30 cellular contexts compared by ENCODE assay signal in genomic region chr7:73969991-73970390, GRCh38. TPM values are rescaled to one million over a fixed set of nuclear protein-coding genes. Genes with fewer than 3 reads are reported as not detected.
"Had no signal": no experiment of that assay in that cellular context is flagged by ENCODE, and none has a peak within 500 bp of the region (broad histone marks: within the 10 kb centered on the region; RNA-seq: fewer than 3 reads in every experiment).

No MANE protein-coding gene starts in this region.

- H3K4me1 ChIP-seq: adrenal gland, body of pancreas, left ventricle myocardium inferior, pancreas, prostate gland had no signal

- H3K4me3 ChIP-seq: adrenal gland, body of pancreas, coronary artery, dorsolateral prefrontal cortex, gastroesophageal sphincter, hepatocyte, left ventricle myocardium inferior, pancreas, prostate gland, smooth muscle cell had no signal

- H3K4me3 Mint-ChIP-seq: activated naive CD8-positive, alpha-beta T cell; mesothelial cell of epicardium; nephron progenitor cell; type B pancreatic cell had no signal

- H3K36me3 ChIP-seq: adrenal gland, gastroesophageal sphincter, left ventricle myocardium inferior, neutrophil, pancreas, prostate gland had no signal

- H3K9me3 Mint-ChIP-seq: mesothelial cell of epicardium, type B pancreatic cell had no signal

- FAIRE-seq: pancreas, TTC549 had no signal

- DNase-seq: activated CD4-positive, alpha-beta T cell treated with anti-CD3 and anti-CD28 coated beads for 4 hours; activated CD4-positive, alpha-beta T cell treated with anti-CD3 and anti-CD28 coated beads, Interleukin-2, amount 50 U/mL, for 48 hours; activated effector memory CD4-positive, alpha-beta T cell treated with Interleukin-2 at 50 U/mL for 16 hours; activated naive CD4-positive, alpha-beta T cell treated with Interleukin-2 at 50 U/mL for 16 hours; effector memory CD4-positive, alpha-beta T cell; islet precursor cell; left ventricle myocardium inferior; naive B cell; nephron progenitor cell; pancreas; retina; stimulated activated CD4-positive, alpha-beta T cell treated with anti-CD3 and anti-CD28 coated beads, Interleukin-15, amount 100 ng/mL, for 24 hours; stimulated activated CD4-positive, alpha-beta T cell treated with anti-CD3 and anti-CD28 coated beads, Interleukin-2, amount 100 ng/mL, for 24 hours; stimulated activated naive CD8-positive, alpha-beta T cell treated with anti-CD3 and anti-CD28 coated beads, Interleukin-15, Interleukin-2, amounts not matched to agents 100 U/mL and 50 U/mL, for 24 hours; T-helper 9 cell had no signal

- H3K4me2 ChIP-seq: hepatocyte, smooth muscle cell had no signal

- H3K27ac Mint-ChIP-seq: activated naive CD8-positive, alpha-beta T cell; mesothelial cell of epicardium; nephron progenitor cell; type B pancreatic cell had no signal

- H3K27me3 ChIP-seq: adrenal gland, body of pancreas, dorsolateral prefrontal cortex, gastroesophageal sphincter, hepatocyte, neutrophil, pancreas had no signal

- H3K27ac ChIP-seq: adrenal gland, body of pancreas, coronary artery, dorsolateral prefrontal cortex, hepatocyte, left ventricle myocardium inferior, neutrophil, pancreas, prostate gland, VCaP had no signal

- ATAC-seq: gastroesophageal sphincter; pancreas; stimulated activated naive CD8-positive, alpha-beta T cell treated with anti-CD3 and anti-CD28 coated beads, Interleukin-15, Interleukin-2, amounts not matched to agents 100 U/mL and 50 U/mL, for 24 hours had no signal

- H3K9me3 ChIP-seq: adrenal gland, body of pancreas, gastroesophageal sphincter, left ventricle myocardium inferior, neutrophil, pancreas, prostate gland had no signal

- H3K36me3 Mint-ChIP-seq: activated naive CD8-positive, alpha-beta T cell; mesothelial cell of epicardium; type B pancreatic cell had no signal

- H2AFZ ChIP-seq: hepatocyte had no signal

- H3K79me2 ChIP-seq: hepatocyte had no signal

- H3K27me3 Mint-ChIP-seq: activated naive CD8-positive, alpha-beta T cell had no signal

RNA-seq across cellular contexts. Expression of gene ELN, which starts 58.0 kb away (rescaled TPM):
- total RNA-seq: T-helper 1 cell treated with Interleukin-12 subunit alpha and Interleukin-12 subunit beta and Interleukin-4 antibody, amounts not matched to agents 30 ng/mL and 1 ng/mL, for 36 hours had no signal
- polyA plus RNA-seq: smooth muscle cell had no signal
